16 cellular contexts compared by ENCODE assay signal in the genomic region with DNA sequence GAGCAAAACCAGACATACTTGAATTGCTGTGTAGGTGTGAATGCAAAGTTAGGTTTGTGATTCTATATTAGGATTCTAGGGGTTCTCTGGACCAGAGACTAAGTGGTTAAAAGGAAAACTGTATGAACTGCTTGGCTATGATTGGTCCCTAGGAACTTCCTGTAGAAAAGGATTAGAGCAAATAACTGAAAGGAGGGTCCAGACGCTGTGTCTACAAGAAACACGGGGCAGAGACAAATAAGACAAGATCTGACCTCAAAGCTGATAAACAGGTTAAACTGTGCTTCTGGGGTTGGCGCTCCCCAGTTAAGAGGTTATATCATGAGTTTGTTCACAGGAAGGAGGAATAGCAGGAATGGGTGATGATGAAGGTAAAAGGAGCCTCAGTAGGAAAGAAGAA.
DNase-seq lines count a peak whose midpoint lies in the region; ATAC-seq and TF ChIP-seq lines count a peak whose summit lies in the region.
"Had no signal": no experiment of that assay in that cellular context is flagged by ENCODE, and none has a peak within 500 bp of the region (broad histone marks: within the 10 kb centered on the region; RNA-seq: fewer than 3 reads in every experiment).

No MANE protein-coding gene starts in this region.

- H3K4me3 Mint-ChIP-seq in mesothelial cell of epicardium: peak overlapping the region; percentile 59
- no peak overlapping the region for H3K4me3 Mint-ChIP-seq in activated T-cell treated with anti-CD3 and anti-CD28 coated beads, Interleukin-2, amount 50 U/mL, for 4 hours
- H3K4me3 Mint-ChIP-seq: activated naive CD8-positive, alpha-beta T cell treated with anti-CD3 and anti-CD28 coated beads for 36 hours; memory B cell had no signal

- TF ChIP-seq CTCF in mesothelial cell of epicardium (IDR thresholded peaks at IDR 0.05; ENCODE audit: unreplicated experiment): no peak

- peak overlapping the region; percentile 81 for H3K27ac Mint-ChIP-seq in mesothelial cell of epicardium
- H3K27ac Mint-ChIP-seq: activated naive CD8-positive, alpha-beta T cell treated with anti-CD3 and anti-CD28 coated beads for 36 hours; memory B cell had no signal

- H3K4me1 Mint-ChIP-seq in mesothelial cell of epicardium: peaks cover 10% of the 10 kb centered on the region
- no peaks in the 10 kb centered on the region for H3K4me1 Mint-ChIP-seq in activated T-cell treated with anti-CD3 and anti-CD28 coated beads, Interleukin-2, amount 50 U/mL, for 4 hours (ENCODE audit: low read depth)
- H3K4me1 Mint-ChIP-seq: memory B cell had no signal

- DNase-seq in D341Med (ENCODE audit: low spot score) (peak; percentile 58), NCI-H1436 treated with DMSO at 0.1 percent for 48 hours (lab: John Stamatoyannopoulos, UW) (peak; percentile 62), mesothelial cell of epicardium (ENCODE audit: low spot score in 2 of 2, unreplicated experiment in 2 of 2) (no peak), NCI-H774 (lab: John Stamatoyannopoulos, UW) (no peak), NCI-H526 (lab: John Stamatoyannopoulos, UW) (no peak), NAMALWA (ENCODE audit: low spot score) (no peak)
- DNase-seq in activated T-cell treated with anti-CD3 and anti-CD28 coated beads, Interleukin-2, amount 50 U/mL, for 4 hours: no peak
- DNase-seq: activated CD4-positive, alpha-beta T cell treated with anti-CD3 and anti-CD28 coated beads, Interleukin-2, amount 50 U/mL, for 4 hours; activated naive CD8-positive, alpha-beta T cell treated with anti-CD3 and anti-CD28 coated beads for 36 hours; activated T-cell treated with anti-CD3 and anti-CD28 coated beads, Interleukin-2, amount 50 U/mL, for 48 hours; dorsolateral prefrontal cortex; heart right ventricle; SJCRH30; stimulated activated CD4-positive, alpha-beta T cell treated with anti-CD3 and anti-CD28 coated beads, Interleukin-4, amount 100 ng/mL, for 1 hour had no signal

- H3K9me3 Mint-ChIP-seq in mesothelial cell of epicardium: no peaks in the 10 kb centered on the region
- H3K9me3 Mint-ChIP-seq in activated T-cell treated with anti-CD3 and anti-CD28 coated beads, Interleukin-2, amount 50 U/mL, for 4 hours: no peaks in the 10 kb centered on the region
- H3K9me3 Mint-ChIP-seq: activated naive CD8-positive, alpha-beta T cell treated with anti-CD3 and anti-CD28 coated beads for 36 hours; memory B cell had no signal

- no peaks in the 10 kb centered on the region for H3K36me3 Mint-ChIP-seq in mesothelial cell of epicardium
- H3K36me3 Mint-ChIP-seq in activated T-cell treated with anti-CD3 and anti-CD28 coated beads, Interleukin-2, amount 50 U/mL, for 4 hours (ENCODE audit: insufficient read depth): no peaks in the 10 kb centered on the region
- H3K36me3 Mint-ChIP-seq: activated naive CD8-positive, alpha-beta T cell treated with anti-CD3 and anti-CD28 coated beads for 36 hours; memory B cell had no signal

- H3K27me3 Mint-ChIP-seq in mesothelial cell of epicardium (ENCODE audit: low read depth): no peaks in the 10 kb centered on the region
- peaks cover 2% of the 10 kb centered on the region for H3K27me3 Mint-ChIP-seq in activated T-cell treated with anti-CD3 and anti-CD28 coated beads, Interleukin-2, amount 50 U/mL, for 4 hours (ENCODE audit: low read depth)
- H3K27me3 Mint-ChIP-seq: activated naive CD8-positive, alpha-beta T cell treated with anti-CD3 and anti-CD28 coated beads for 36 hours had no signal

- peak; percentile 62 for ATAC-seq in SK-N-SH treated with all-trans-retinoic acid at 6 μM for 48 hours
- no peak for ATAC-seq in activated T-cell treated with anti-CD3 and anti-CD28 coated beads, Interleukin-2, amount 50 U/mL, for 4 hours
- ATAC-seq: heart right ventricle had no signal

TF ChIP-seq in SK-N-SH treated with all-trans-retinoic acid at 6 μM for 48 hours, 23 proteins besides CTCF, POLR2A, EP300 and RAD21:
- TF ChIP-seq PPARA (CRISPR knock-in tag; IDR thresholded peaks at IDR 0.05; ENCODE audit: borderline replicate concordance): no peak
- TF ChIP-seq, protein P1, sequence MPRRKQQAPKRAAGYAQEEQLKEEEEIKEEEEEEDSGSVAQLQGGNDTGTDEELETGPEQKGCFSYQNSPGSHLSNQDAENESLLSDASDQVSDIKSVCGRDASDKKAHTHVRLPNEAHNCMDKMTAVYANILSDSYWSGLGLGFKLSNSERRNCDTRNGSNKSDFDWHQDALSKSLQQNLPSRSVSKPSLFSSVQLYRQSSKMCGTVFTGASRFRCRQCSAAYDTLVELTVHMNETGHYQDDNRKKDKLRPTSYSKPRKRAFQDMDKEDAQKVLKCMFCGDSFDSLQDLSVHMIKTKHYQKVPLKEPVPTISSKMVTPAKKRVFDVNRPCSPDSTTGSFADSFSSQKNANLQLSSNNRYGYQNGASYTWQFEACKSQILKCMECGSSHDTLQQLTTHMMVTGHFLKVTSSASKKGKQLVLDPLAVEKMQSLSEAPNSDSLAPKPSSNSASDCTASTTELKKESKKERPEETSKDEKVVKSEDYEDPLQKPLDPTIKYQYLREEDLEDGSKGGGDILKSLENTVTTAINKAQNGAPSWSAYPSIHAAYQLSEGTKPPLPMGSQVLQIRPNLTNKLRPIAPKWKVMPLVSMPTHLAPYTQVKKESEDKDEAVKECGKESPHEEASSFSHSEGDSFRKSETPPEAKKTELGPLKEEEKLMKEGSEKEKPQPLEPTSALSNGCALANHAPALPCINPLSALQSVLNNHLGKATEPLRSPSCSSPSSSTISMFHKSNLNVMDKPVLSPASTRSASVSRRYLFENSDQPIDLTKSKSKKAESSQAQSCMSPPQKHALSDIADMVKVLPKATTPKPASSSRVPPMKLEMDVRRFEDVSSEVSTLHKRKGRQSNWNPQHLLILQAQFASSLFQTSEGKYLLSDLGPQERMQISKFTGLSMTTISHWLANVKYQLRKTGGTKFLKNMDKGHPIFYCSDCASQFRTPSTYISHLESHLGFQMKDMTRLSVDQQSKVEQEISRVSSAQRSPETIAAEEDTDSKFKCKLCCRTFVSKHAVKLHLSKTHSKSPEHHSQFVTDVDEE (CRISPR knock-in tag; IDR thresholded peaks at IDR 0.05): 0 out of 2 replicates have a peak, but pooled peaks have one; percentile 45

Comparison
In these comparisons a context has a peak if more than half of its experiments do, and no peak if none do; other contexts are left out.
1. DNase-seq: peak in D341Med (single experiment) and NCI-H1436 treated with DMSO at 0.1 percent for 48 hours (single experiment); none in mesothelial cell of epicardium (0 of 2), NCI-H774 (single experiment), NCI-H526 (0 of 2), NAMALWA (single experiment) and activated T-cell treated with anti-CD3 and anti-CD28 coated beads, Interleukin-2, amount 50 U/mL, for 4 hours (single experiment).